ENCODE assay signal across 18 cellular contexts in the genomic region with DNA sequence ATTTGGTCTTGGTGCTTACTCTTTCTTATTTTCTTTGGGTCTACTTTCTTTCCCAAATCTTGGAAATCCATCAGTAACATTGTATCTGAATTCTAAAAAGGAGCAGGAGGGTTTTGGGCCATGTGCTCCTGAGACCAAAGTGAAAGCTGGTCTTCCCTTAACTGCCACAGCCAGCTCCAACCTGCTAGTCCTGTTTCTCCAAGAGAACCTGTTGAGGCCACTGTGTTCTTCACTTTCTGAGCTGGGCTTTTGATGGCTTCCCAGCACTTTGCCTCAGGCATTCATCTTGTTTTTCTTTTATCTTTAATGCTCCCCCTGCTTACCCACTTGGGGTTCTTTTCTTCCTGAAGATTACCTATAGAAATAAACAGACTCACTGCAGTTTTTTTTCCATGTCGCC. TPM values are rescaled to one million over a fixed set of nuclear protein-coding genes. Genes with fewer than 3 reads are reported as not detected.
DNase-seq lines count a peak whose midpoint lies in the region; ATAC-seq and TF ChIP-seq lines count a peak whose summit lies in the region.
"Had no signal": no experiment of that assay in that cellular context is flagged by ENCODE, and none has a peak within 500 bp of the region (broad histone marks: within the 10 kb centered on the region; RNA-seq: fewer than 3 reads in every experiment).

No MANE protein-coding gene starts in this region.

- DNase-seq in PC-3 (peak; percentile 69), mesenchymal stem cell (no peak), type B pancreatic cell (ENCODE audit: extremely low spot score, unreplicated experiment) (no peak), NCI-H2081 (lab: John Stamatoyannopoulos, UW) (no peak), KBM-7 (no peak)
- DNase-seq: ACHN, C1 segment of cervical spinal cord, GDM1, H9, NCI-H1105 treated with DMSO at 0.1 percent for 48 hours, NCI-H1694 treated with DMSO at 0.1 percent for 48 hours, NCI-H345, NCI-H526 treated with DMSO at 0.1 percent for 48 hours, Peyer's patch had no signal

- H3K4me1 ChIP-seq in HEK293 (ENCODE audit: control insufficient read depth, insufficient read depth, low read length) (peaks cover 17% of the 10 kb centered on the region), PC-3 (ENCODE audit: insufficient read depth, low read length) (peaks cover 20% of the 10 kb centered on the region), mesenchymal stem cell (ENCODE audit: control insufficient read depth, insufficient read depth, low read depth, low read length) (peaks cover 8% of the 10 kb centered on the region)
- H3K4me1 ChIP-seq: Peyer's patch, SJSA1 had no signal

- no TSS peak for BruUV-seq in PC-3 (replicated peaks; lab: Mats Ljungman, UMichigan)

- no peak overlapping the region for H2BK15ac ChIP-seq in mesenchymal stem cell (ENCODE audit: low read depth, poor library complexity, severe bottlenecking)

- no peak overlapping the region for H2BK12ac ChIP-seq in mesenchymal stem cell (ENCODE audit: low read length in 2 of 2)

- H3K4ac ChIP-seq in mesenchymal stem cell (ENCODE audit: low read depth in 1 of 2, low read length in 2 of 2): no peak overlapping the region

- H2AFZ ChIP-seq in PC-3 (ENCODE audit: low read length) (no peak overlapping the region), mesenchymal stem cell (ENCODE audit: low read depth, low read length) (no peak overlapping the region)

- 100% methylated on average over 1 of the region's 1 CpG for WGBS in mesenchymal stem cell

- H3F3A ChIP-seq in PC-3 (ENCODE audit: low read length, unreplicated experiment): peaks cover 4% of the 10 kb centered on the region

- CTCF ChIA-PET in HEK293 (lab: Yijun Ruan, JAX): interaction anchor here (0.6 kb wide), 1 partner anchor 106 kb away, joined by 4 read pairs; no protein-coding TSS in a partner anchor
- CTCF ChIA-PET in PC-3 (lab: Charles Lee): no interaction called here

- H2AK5ac ChIP-seq in mesenchymal stem cell (ENCODE audit: low read length, severe bottlenecking): peak overlapping the region; percentile 61

- no peaks in the 10 kb centered on the region for H3K9me3 ChIP-seq in HEK293 (ENCODE audit: control insufficient read depth, insufficient read depth, low read depth, low read length)
- H3K9me3 ChIP-seq in PC-3 (ENCODE audit: low read length): no peaks in the 10 kb centered on the region
- no peaks in the 10 kb centered on the region for H3K9me3 ChIP-seq in mesenchymal stem cell (ENCODE audit: control insufficient read depth, low read length)
- H3K9me3 ChIP-seq: Peyer's patch, SJSA1 had no signal

- ATAC-seq in PC-3: no peak
- no peak for ATAC-seq in HG03159 (IDR thresholded peaks at IDR 0.05; ENCODE audit: unreplicated experiment)

- no peak for TF ChIP-seq CTCF in HEK293 (tag by site-specific recombination; IDR thresholded peaks at IDR 0.05)
- no peak for TF ChIP-seq CTCF in PC-3 (conservative IDR thresholded peaks at IDR 0.05; ENCODE audit: low read depth, low read length)
- no peak for TF ChIP-seq CTCF in type B pancreatic cell (conservative IDR thresholded peaks at IDR 0.05)

- no peaks in the 10 kb centered on the region for H4K20me1 ChIP-seq in PC-3 (ENCODE audit: low read length)

- H2BK5ac ChIP-seq in mesenchymal stem cell (ENCODE audit: low read depth, low read length, poor library complexity, severe bottlenecking): no peak overlapping the region

- H3K4me2 ChIP-seq in PC-3 (ENCODE audit: low read length): 0 out of 2 replicates have a peak overlapping the region, but pooled peaks have one; percentile 12
- H3K4me2 ChIP-seq in mesenchymal stem cell (ENCODE audit: low read length, poor library complexity, severe bottlenecking): no peak overlapping the region

- no peaks in the 10 kb centered on the region for H3K27me3 Mint-ChIP-seq in type B pancreatic cell
- H3K27me3 Mint-ChIP-seq: IgD-negative memory B cell had no signal

- H3K27ac ChIP-seq in HEK293 (ENCODE audit: extremely low read depth, low read depth, low read length) (no peak overlapping the region), PC-3 (ENCODE audit: low read length) (no peak overlapping the region), mesenchymal stem cell (ENCODE audit: low read length, poor library complexity, severe bottlenecking) (no peak overlapping the region)
- H3K27ac ChIP-seq: Peyer's patch, SJSA1 had no signal

- H4K91ac ChIP-seq in mesenchymal stem cell (ENCODE audit: low read length): peak overlapping the region; percentile 50

- in situ Hi-C loops in KBM-7 (cut with MboI; ENCODE audit: low pct_unique_long_range_greater_than_20kb, low sequenced_read_pairs): no loop called here

- H3K79me1 ChIP-seq in mesenchymal stem cell (replicated peaks; ENCODE audit: low read length, poor library complexity, severe bottlenecking): peaks cover 3% of the 10 kb centered on the region

- H4K8ac ChIP-seq in mesenchymal stem cell (ENCODE audit: low read length): no peak overlapping the region

- intact Hi-C loops in PC-3 (cut with micrococcal nuclease): loop anchor here (5.0 kb wide), 1 partner anchor 36 kb away; no protein-coding TSS in a partner anchor

- peak overlapping the region; percentile 93 for H3K27ac Mint-ChIP-seq in type B pancreatic cell
- H3K27ac Mint-ChIP-seq: IgD-negative memory B cell had no signal

- peaks cover 10% of the 10 kb centered on the region for H3K9me3 Mint-ChIP-seq in type B pancreatic cell

- no peak overlapping the region for H3K4me3 ChIP-seq in HEK293 (ENCODE audit: low read depth, low read length)
- H3K4me3 ChIP-seq in PC-3 (ENCODE audit: low read length): no peak overlapping the region
- H3K4me3 ChIP-seq in mesenchymal stem cell (ENCODE audit: insufficient read depth in 1 of 2, low read depth in 1 of 2, low read length in 2 of 2): no peak overlapping the region
- H3K4me3 ChIP-seq: Peyer's patch, SJSA1 had no signal

- H3K14ac ChIP-seq in mesenchymal stem cell (ENCODE audit: low read length in 2 of 2): no peak overlapping the region

- H3K4me1 Mint-ChIP-seq in type B pancreatic cell (ENCODE audit: unreplicated experiment): peaks cover 46% of the 10 kb centered on the region
- H3K4me1 Mint-ChIP-seq: IgD-negative memory B cell had no signal

- H2BK120ac ChIP-seq in mesenchymal stem cell (ENCODE audit: low read depth, low read length): no peak overlapping the region

- H3K36me3 Mint-ChIP-seq in type B pancreatic cell: peaks cover 14% of the 10 kb centered on the region
- H3K36me3 Mint-ChIP-seq: IgD-negative memory B cell had no signal

- no peaks in the 10 kb centered on the region for H3K9me2 ChIP-seq in PC-3 (replicated peaks; ENCODE audit: low read length)

- no peaks in the 10 kb centered on the region for H3K27me3 ChIP-seq in PC-3 (ENCODE audit: low read length)
- H3K27me3 ChIP-seq in mesenchymal stem cell (ENCODE audit: control insufficient read depth in 1 of 2, insufficient read depth in 1 of 2, low read length in 2 of 2): no peaks in the 10 kb centered on the region
- H3K27me3 ChIP-seq: Peyer's patch, SJSA1 had no signal

- no peaks in the 10 kb centered on the region for H3K79me2 ChIP-seq in PC-3 (ENCODE audit: low read length)

- no peak overlapping the region for H3K23ac ChIP-seq in mesenchymal stem cell (ENCODE audit: low read length in 2 of 2)

- no peak overlapping the region for H3K18ac ChIP-seq in mesenchymal stem cell (ENCODE audit: low read depth in 1 of 2, low read length in 2 of 2)

- H3K9ac ChIP-seq in PC-3 (ENCODE audit: low read length) (no peak overlapping the region), mesenchymal stem cell (ENCODE audit: low read length) (no peak overlapping the region)

- H3K4me3 Mint-ChIP-seq in type B pancreatic cell: peak overlapping the region; percentile 58
- H3K4me3 Mint-ChIP-seq: H9, IgD-negative memory B cell had no signal

- no peaks in the 10 kb centered on the region for H3K36me3 ChIP-seq in HEK293 (ENCODE audit: control insufficient read depth in 2 of 2, insufficient read depth in 1 of 2, low read length in 2 of 2)
- H3K36me3 ChIP-seq in PC-3 (ENCODE audit: low read depth, low read length): no peaks in the 10 kb centered on the region
- no peaks in the 10 kb centered on the region for H3K36me3 ChIP-seq in mesenchymal stem cell (ENCODE audit: control insufficient read depth in 1 of 2, insufficient read depth in 2 of 2, low read depth in 1 of 2, low read length in 2 of 2)
- H3K36me3 ChIP-seq: Peyer's patch, SJSA1 had no signal

- POLR2A ChIA-PET in HEK293 (lab: Yijun Ruan, JAX) (no interaction called here), PC-3 (lab: Charles Lee; ENCODE audit: unreplicated experiment) (interaction anchor here (0.5 kb wide), 1 partner anchor 241 kb away, joined by 3 read pairs; no protein-coding TSS in a partner anchor)

TF ChIP-seq in HEK293, 187 proteins besides CTCF, POLR2A, EP300 and RAD21 (continues in another document):
- TF ChIP-seq ZNF302 (tag by site-specific recombination; IDR thresholded peaks at IDR 0.05; ENCODE audit: low read depth): no peak
- TF ChIP-seq ZNF596 (tag by site-specific recombination; IDR thresholded peaks at IDR 0.05): no peak

RNA-seq across cellular contexts. Expression of gene ARHGAP28, which starts 53.3 kb away (rescaled TPM):
- total RNA-seq in PC-3 (2014; rRNA removed): 8.1 and 10.0 TPM in 2 replicates
- polyA plus RNA-seq in mesenchymal stem cell (2013, experiment 1 of 2): 8.3 TPM
- 8.3 TPM for polyA plus RNA-seq in mesenchymal stem cell (2013, experiment 2 of 2)
- 17.6 and 104 TPM in 2 replicates for total RNA-seq in type B pancreatic cell (ENCODE audit: low replicate concordance)
- polyA plus RNA-seq: IgD-negative memory B cell had no signal
